5 cellular contexts compared by ENCODE assay signal in the genomic region with DNA sequence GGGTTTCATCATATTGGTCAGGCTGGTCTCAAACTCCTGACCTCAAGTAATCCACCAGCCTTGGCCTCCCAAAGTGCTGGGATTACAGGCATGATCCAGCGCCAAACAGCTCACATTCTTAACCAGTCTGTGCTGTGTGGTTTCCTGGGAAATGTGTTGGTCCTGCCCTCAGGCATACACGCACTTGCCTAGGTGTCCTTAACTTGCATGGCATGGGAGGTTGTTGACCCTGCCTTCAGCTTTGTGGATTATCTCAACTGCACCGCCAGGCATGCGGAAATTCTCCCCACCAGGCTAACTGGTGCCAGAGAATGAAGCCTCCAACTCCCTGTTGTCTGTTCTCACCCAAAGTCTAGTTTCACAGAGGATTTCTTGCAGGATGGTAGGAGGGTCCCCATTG.
"Had no signal": no experiment of that assay in that cellular context is flagged by ENCODE, and none has a peak within 500 bp of the region (broad histone marks: within the 10 kb centered on the region; RNA-seq: fewer than 3 reads in every experiment).

No MANE protein-coding gene starts in this region.

- H3K4me1 Mint-ChIP-seq: H9 had no signal

- H3K4me3 Mint-ChIP-seq: GM23338, H9 had no signal

- H3K4me2 ChIP-seq: GM23338 had no signal

- H2AFZ ChIP-seq: GM23338 had no signal

- H3K27ac Mint-ChIP-seq: GM23338 had no signal

- DNase-seq: H9, HCEC 1CT, IMR-90 had no signal

- H3K9me3 Mint-ChIP-seq: GM23338, H9 had no signal

- H3K4me3 ChIP-seq: GM23338, K562 had no signal
